Comparison of ENCODE assay signal across 9 cellular contexts in genomic region chr3:106333911-106334618, GRCh38.
DNase-seq lines count a peak whose midpoint lies in the region; ATAC-seq, FAIRE-seq and TF ChIP-seq lines count a peak whose summit lies in the region.
"Had no signal": no experiment of that assay in that cellular context is flagged by ENCODE, and none has a peak within 500 bp of the region (broad histone marks: within the 10 kb centered on the region; RNA-seq: fewer than 3 reads in every experiment).

No MANE protein-coding gene starts in this region.

- H3K27ac ChIP-seq in IMR-90 (ENCODE audit: insufficient read depth, low read length) (no peak overlapping the region), GM12878 (ENCODE audit: control insufficient read depth, insufficient read depth) (peak overlapping the region; percentile 13; the same call in 1 of the 2 replicates)
- H3K27ac ChIP-seq: parathyroid adenoma had no signal

- H3K4ac ChIP-seq in IMR-90 (ENCODE audit: low read depth, low read length), result peak overlapping the region; percentile 40; the same call in 1 of the 2 replicates

- no peak overlapping the region for H4K8ac ChIP-seq in IMR-90 (ENCODE audit: low read depth in 2 of 2, low read length in 2 of 2)

- H3K23ac ChIP-seq in IMR-90 (ENCODE audit: low read depth, low read length), result no peak overlapping the region

- H3K79me1 ChIP-seq in IMR-90 (ENCODE audit: low read depth in 1 of 2, low read length in 2 of 2), result no peaks in the 10 kb centered on the region

- no peak overlapping the region for H4K5ac ChIP-seq in IMR-90 (ENCODE audit: low read depth, low read length)

- no peak for TF ChIP-seq POLR2A in IMR-90 (IDR thresholded peaks at IDR 0.05; ENCODE audit: low read depth, low read length)
- TF ChIP-seq POLR2A in GM12878 (IDR thresholded peaks at IDR 0.05; ENCODE audit: low read depth, low read length), result no peak

- no peaks in the 10 kb centered on the region for H3K27me3 ChIP-seq in IMR-90 (ENCODE audit: control insufficient read depth, insufficient read depth, low read length)
- H3K27me3 ChIP-seq in GM12878 (replicated peaks in 1 of 2; ENCODE audit: control insufficient read depth in 2 of 2, insufficient read depth in 2 of 2, low read length in 1 of 2), result no peaks in the 10 kb centered on the region

- no peak overlapping the region for H3K56ac ChIP-seq in IMR-90 (ENCODE audit: extremely low read depth, insufficient read depth, low read length)

- H2BK20ac ChIP-seq in IMR-90 (ENCODE audit: low read depth, low read length), result no peak overlapping the region

- H3K9me3 ChIP-seq in IMR-90 (ENCODE audit: control insufficient read depth, insufficient read depth, low read length) (no peaks in the 10 kb centered on the region), GM12878 (replicated peaks; ENCODE audit: control insufficient read depth, insufficient read depth, low read length) (no peaks in the 10 kb centered on the region; the same call in 1 of the 3 replicates)

- H2AK5ac ChIP-seq in IMR-90 (ENCODE audit: low read depth, low read length), result no peak overlapping the region

- no TSS peak for BruUV-seq in IMR-90 (replicated peaks; lab: Mats Ljungman, UMichigan)
- no TSS peak for BruUV-seq in GM12878 (replicated peaks; lab: Mats Ljungman, UMichigan)

- no peak overlapping the region for H2BK120ac ChIP-seq in IMR-90 (ENCODE audit: low read depth, low read length)

- no peak overlapping the region for H2AK9ac ChIP-seq in IMR-90 (replicated peaks; ENCODE audit: low read depth, low read length, poor library complexity)

- CTCF ChIA-PET in IMR-90 (lab: Yijun Ruan, JAX) (no interaction called here), GM12878 (lab: Yijun Ruan, JAX) (interaction anchor here (0.8 to 1.6 kb wide), 7 partner anchors 9 to 645 kb away, joined by 3 to 5 read pairs (median 3); no protein-coding TSS in a partner anchor)

- H2BK5ac ChIP-seq in IMR-90 (ENCODE audit: low read depth, low read length, poor library complexity, severe bottlenecking), result no peak overlapping the region

- WGBS in IMR-90 (ENCODE audit: extremely low coverage in 2 of 2, insufficient read length in 1 of 2), 2 experiments, result no CpG with 5 or more reads among the region's 3 CpGs
- WGBS in GM12878 (ENCODE audit: insufficient coverage, insufficient replicate concordance, low lambda C conversion rate, missing lambda C conversion rate), result 55% methylated on average over 3 of the region's 3 CpGs

- H3K14ac ChIP-seq in IMR-90 (replicated peaks; ENCODE audit: low read depth, low read length), result no peak overlapping the region

- TF ChIP-seq EP300 in GM12878 (IDR thresholded peaks at IDR 0.05; ENCODE audit: borderline replicate concordance in 1 of 2, control insufficient read depth in 1 of 2, low read depth in 2 of 2, low read length in 2 of 2), result peak in 1 of 2 experiments; percentile 59; a peak in 1 of 4 replicates

- H3K18ac ChIP-seq in IMR-90 (ENCODE audit: low read depth, low read length), result no peak overlapping the region

- no peak overlapping the region for H2BK15ac ChIP-seq in IMR-90 (ENCODE audit: low read depth, low read length)

- POLR2A ChIA-PET in IMR-90 (lab: Charles Lee; ENCODE audit: unreplicated experiment) (no interaction called here), GM12878 (lab: Charles Lee) (interaction anchor here (1.1 to 2.2 kb wide), 2 partner anchors 11 to 32 kb away, joined by 3 to 12 read pairs; no protein-coding TSS in a partner anchor)

- intact Hi-C loops in IMR-90 (cut with micrococcal nuclease) (no loop called here), GM12878 (cut with micrococcal nuclease; ENCODE audit: unreplicated experiment) (loop anchor here (2.0 to 10.0 kb wide), 2 partner anchors 77 to 149 kb away; no protein-coding TSS in a partner anchor)

- SMC1A ChIA-PET in GM12878 (lab: Charles Lee; ENCODE audit: uncharacterized antibody, unreplicated experiment), result interaction anchor here (0.7 to 7.2 kb wide), 20 partner anchors 9 to 647 kb away, joined by 3 to 65 read pairs (median 4); no protein-coding TSS in a partner anchor

- no peak overlapping the region for H2AFZ ChIP-seq in IMR-90 (replicated peaks; ENCODE audit: low read length, poor library complexity)
- peak overlapping the region; percentile 6 for H2AFZ ChIP-seq in GM12878 (ENCODE audit: control insufficient read depth, low read depth, low read length)
- H2AFZ ChIP-seq: parathyroid adenoma had no signal

- H4K20me1 ChIP-seq in IMR-90 (ENCODE audit: insufficient read depth, low read length) (no peaks in the 10 kb centered on the region), GM12878 (ENCODE audit: control insufficient read depth, insufficient read depth) (no peaks in the 10 kb centered on the region)

- TF ChIP-seq RAD21 in IMR-90 (IDR thresholded peaks at IDR 0.05; ENCODE audit: low read length) (no peak), GM12878 (IDR thresholded peaks at IDR 0.05; ENCODE audit: insufficient read depth, low read depth, low read length) (0 out of 2 replicates have a peak, but pooled peaks have one; percentile 7)

- peaks cover 3% of the 10 kb centered on the region for H3K4me1 ChIP-seq in IMR-90 (ENCODE audit: control insufficient read depth, insufficient read depth, low read length)
- H3K4me1 ChIP-seq in GM12878 (ENCODE audit: control insufficient read depth, insufficient read depth, low read length), result peaks cover 20% of the 10 kb centered on the region
- H3K4me1 ChIP-seq: parathyroid adenoma had no signal

- H3K9me1 ChIP-seq in IMR-90 (ENCODE audit: insufficient read depth, low read length), result no peaks in the 10 kb centered on the region

- dilution Hi-C loops in IMR-90 (cut with HindIII; ENCODE audit: low sequenced_read_pairs, unreplicated experiment), result no loop called here

- DNase-seq in activated CD4-positive, alpha-beta T cell treated with anti-CD3 and anti-CD28 coated beads for 24 hours (ENCODE audit: low read depth in 2 of 2), result peak; percentile 43 to 46
- DNase-seq in activated CD4-positive, alpha-beta T cell treated with anti-CD3 and anti-CD28 coated beads, Interleukin-2, amount 50 U/mL, for 1 hour, result no peak
- DNase-seq in IMR-90 (peak; percentile 75), GM12878 (ENCODE audit: low read depth, low spot score) (no peak), HuH-7 (ENCODE audit: low spot score) (no peak), NCI-H1092 treated with DMSO at 0.1 percent for 48 hours (lab: John Stamatoyannopoulos, UW) (no peak)
- peak in 2 of 3 experiments; percentile 27 to 41 for DNase-seq in stimulated activated CD4-positive, alpha-beta T cell treated with anti-CD3 and anti-CD28 coated beads, TNF-alpha, amount 100 ng/mL, for 4 hours (ENCODE audit: low read depth in 3 of 3)

- TF ChIP-seq CTCF in IMR-90 (conservative IDR thresholded peaks at IDR 0.05; ENCODE audit: low read depth, low read length), result no peak
- TF ChIP-seq CTCF in GM12878 (IDR thresholded peaks at IDR 0.05 in 2 of 3, conservative IDR thresholded peaks at IDR 0.05 in 1 of 3; ENCODE audit: control insufficient read depth in 2 of 3, extremely low read depth in 1 of 3, insufficient read depth in 1 of 3, low read depth in 3 of 3, low read length in 3 of 3), result no peak

- no peak overlapping the region for H3K4me2 ChIP-seq in IMR-90 (ENCODE audit: low read depth, low read length)
- no peak overlapping the region for H3K4me2 ChIP-seq in GM12878 (ENCODE audit: control insufficient read depth, insufficient read depth)

- H3K9ac ChIP-seq in IMR-90 (ENCODE audit: low read depth, low read length) (no peak overlapping the region), GM12878 (ENCODE audit: control insufficient read depth, insufficient read depth, low read length) (no peak overlapping the region)
- H3K9ac ChIP-seq: parathyroid adenoma had no signal

- no peak for FAIRE-seq in GM12878 (lab: Jason Lieb, UNC)

- in situ Hi-C loops in IMR-90 (cut with MboI; ENCODE audit: low sequenced_read_pairs), result no loop called here
- in situ Hi-C loops in GM12878 (cut with MboI), result no loop called here

- no peak overlapping the region for H3K4me3 ChIP-seq in IMR-90 (ENCODE audit: insufficient read depth, low read depth, low read length)
- H3K4me3 ChIP-seq in GM12878, result no peak overlapping the region

- no peaks in the 10 kb centered on the region for H3K79me2 ChIP-seq in GM12878 (ENCODE audit: control insufficient read depth, insufficient read depth, low read length)
- H3K79me2 ChIP-seq: parathyroid adenoma had no signal

- RAD21 ChIA-PET in GM12878 (lab: Charles Lee; ENCODE audit: unreplicated experiment), result interaction anchor here (0.9 to 2.7 kb wide), 10 partner anchors 15 to 642 kb away, joined by 3 to 19 read pairs (median 3); no protein-coding TSS in a partner anchor

- H3K36me3 ChIP-seq in IMR-90 (ENCODE audit: control insufficient read depth, insufficient read depth, low read length) (no peaks in the 10 kb centered on the region), GM12878 (ENCODE audit: control insufficient read depth in 2 of 2, insufficient read depth in 2 of 2, low read length in 1 of 2) (no peaks in the 10 kb centered on the region)

- ATAC-seq in IMR-90 (ENCODE audit: low read depth) (0 out of 2 replicates have a peak, but pooled peaks have one; percentile 35), GM12878 (peak; percentile 78), GM21515 (IDR thresholded peaks at IDR 0.05; ENCODE audit: unreplicated experiment) (no peak)

- no peak overlapping the region for H4K91ac ChIP-seq in IMR-90 (ENCODE audit: insufficient read depth, low read depth, low read length)

TF ChIP-seq in IMR-90, 13 proteins besides CTCF, POLR2A, EP300 and RAD21:
- TF ChIP-seq BHLHE40 (IDR thresholded peaks at IDR 0.05; ENCODE audit: low read depth, low read length), result no peak
- peak; percentile 25; the same call in 1 of the 2 replicates for TF ChIP-seq FOS (IDR thresholded peaks at IDR 0.05; ENCODE audit: low read depth, low read length)
- TF ChIP-seq MAFK (IDR thresholded peaks at IDR 0.05; ENCODE audit: low read depth, low read length), result no peak
TF ChIP-seq in IMR-90: peak in this region for 1.

TF ChIP-seq in GM12878, 131 proteins besides CTCF, POLR2A, EP300 and RAD21 (continues in another document):
- TF ChIP-seq IKZF2 (IDR thresholded peaks at IDR 0.05), result peak in 1 of 2 experiments; percentile 54; a peak in 2 of 4 replicates
- TF ChIP-seq RFX5 (IDR thresholded peaks at IDR 0.05; ENCODE audit: low read depth, low read length), result no peak
- no peak for TF ChIP-seq HDAC6 (IDR thresholded peaks at IDR 0.05; ENCODE audit: unreplicated experiment)
- peak; percentile 60; the same call in 1 of the 2 replicates for TF ChIP-seq RELB (IDR thresholded peaks at IDR 0.05; ENCODE audit: low read depth)

Comparison
In these comparisons a context has a peak if more than half of its experiments do, and no peak if none do; other contexts are left out.
1. DNase-seq: peak in activated CD4-positive, alpha-beta T cell treated with anti-CD3 and anti-CD28 coated beads for 24 hours (2 of 2), IMR-90 (single experiment) and stimulated activated CD4-positive, alpha-beta T cell treated with anti-CD3 and anti-CD28 coated beads, TNF-alpha, amount 100 ng/mL, for 4 hours (2 of 3); none in activated CD4-positive, alpha-beta T cell treated with anti-CD3 and anti-CD28 coated beads, Interleukin-2, amount 50 U/mL, for 1 hour (single experiment), GM12878 (single experiment), HuH-7 (single experiment) and NCI-H1092 treated with DMSO at 0.1 percent for 48 hours (single experiment).